In genomic region chr19:47315125-47315821, GRCh38 we compare ENCODE assay signal across 9 cellular contexts. TPM values are rescaled to one million over a fixed set of nuclear protein-coding genes. Genes with fewer than 3 reads are reported as not detected.
DNase-seq lines count a peak whose midpoint lies in the region; ATAC-seq, FAIRE-seq and TF ChIP-seq lines count a peak whose summit lies in the region.
"Had no signal": no experiment of that assay in that cellular context is flagged by ENCODE, and none has a peak within 500 bp of the region (broad histone marks: within the 10 kb centered on the region; RNA-seq: fewer than 3 reads in every experiment).

No MANE protein-coding gene starts in this region.

- DNase-seq in Calu3: peak; percentile 87
- DNase-seq in MM.1S: peak; percentile 24
- DNase-seq in astrocyte of the hippocampus (ENCODE audit: low read depth, low spot score): peak; percentile 66
- DNase-seq in kidney glomerular epithelial cell (lab: John Stamatoyannopoulos, UW): peak; percentile 51
- peak; percentile 55 for DNase-seq in stimulated activated CD8-positive, alpha-beta memory T cell treated with anti-CD3 and anti-CD28 coated beads, Interleukin-4, amount 100 ng/mL, for 48 hours
- no peak for DNase-seq in kidney
- DNase-seq in T-helper 9 cell: no peak

- no peak for FAIRE-seq in kidney (lab: Jason Lieb, UNC)

- H3K79me2 ChIP-seq in MM.1S (ENCODE audit: low read length): no peaks in the 10 kb centered on the region

- H3K4me3 Mint-ChIP-seq in Calu3 (ENCODE audit: low read depth, unreplicated experiment): peak overlapping the region; percentile 39

- no peaks in the 10 kb centered on the region for H3K9me3 ChIP-seq in MM.1S (replicated peaks; ENCODE audit: insufficient read depth, low read length)
- no peaks in the 10 kb centered on the region for H3K9me3 ChIP-seq in kidney (ENCODE audit: control insufficient read depth in 1 of 2, low read length in 2 of 2)

- H3K27ac ChIP-seq in MM.1S (ENCODE audit: low read length): no peak overlapping the region
- H3K27ac ChIP-seq in kidney (ENCODE audit: low read depth in 2 of 2, low read length in 2 of 2): no peak overlapping the region

- no peaks in the 10 kb centered on the region for H3K9me3 Mint-ChIP-seq in Calu3 (ENCODE audit: low read depth, unreplicated experiment)

- TF ChIP-seq CTCF in Calu3 (IDR thresholded peaks at IDR 0.05; ENCODE audit: unreplicated experiment): no peak
- no peak for TF ChIP-seq CTCF in MM.1S (IDR thresholded peaks at IDR 0.05; ENCODE audit: low read length)
- TF ChIP-seq CTCF in kidney (IDR thresholded peaks at IDR 0.05; ENCODE audit: borderline replicate concordance, extremely low read depth, insufficient read depth): no peak

- H3K4me1 ChIP-seq in MM.1S (ENCODE audit: low read length) (no peaks in the 10 kb centered on the region), kidney (ENCODE audit: control insufficient read depth in 1 of 2, insufficient read depth in 1 of 2, low read depth in 1 of 2, low read length in 2 of 2) (no peaks in the 10 kb centered on the region)

- ATAC-seq in HG02981 (IDR thresholded peaks at IDR 0.05; ENCODE audit: unreplicated experiment): no peak

- H3F3A ChIP-seq in MM.1S (ENCODE audit: insufficient read depth, low read length): no peaks in the 10 kb centered on the region

- H2AFZ ChIP-seq in MM.1S (ENCODE audit: low read length): no peak overlapping the region

- CTCF ChIA-PET in Calu3 (lab: Charles Lee): interaction anchor here (0.6 to 1.4 kb wide), 4 partner anchors 10 to 207 kb away, joined by 3 to 7 read pairs (median 4); partner anchors contain the start of gene DHX34

- H3K36me3 ChIP-seq in MM.1S (replicated peaks; ENCODE audit: insufficient read depth, low read length) (no peaks in the 10 kb centered on the region), kidney (ENCODE audit: control insufficient read depth in 1 of 2, insufficient read depth in 2 of 2, low read length in 2 of 2) (no peaks in the 10 kb centered on the region)

- no peak overlapping the region for H3K4me3 ChIP-seq in MM.1S (ENCODE audit: low read length)
- H3K4me3 ChIP-seq in kidney (ENCODE audit: low read length in 2 of 2): no peak overlapping the region

- H3K27me3 Mint-ChIP-seq in Calu3 (ENCODE audit: unreplicated experiment): peaks cover 7% of the 10 kb centered on the region

- peak overlapping the region; percentile 74 for H3K27ac Mint-ChIP-seq in Calu3 (ENCODE audit: unreplicated experiment)

- H4K20me1 ChIP-seq in MM.1S (ENCODE audit: insufficient read depth, low read length): no peaks in the 10 kb centered on the region

- H3K4me2 ChIP-seq in MM.1S (ENCODE audit: low read depth, low read length): 0 out of 2 replicates have a peak overlapping the region, but pooled peaks have one; percentile 15

- H3K9ac ChIP-seq in MM.1S (ENCODE audit: low read length) (no peak overlapping the region), kidney (ENCODE audit: low read length in 2 of 2) (no peak overlapping the region)

- no TSS peak for BruUV-seq in Calu3 (replicated peaks; lab: Mats Ljungman, UMichigan)

- peaks cover 36% of the 10 kb centered on the region for H3K4me1 Mint-ChIP-seq in Calu3 (ENCODE audit: low read depth, unreplicated experiment)

- H3K9me2 ChIP-seq in MM.1S (replicated peaks; ENCODE audit: insufficient read depth, low read length): no peaks in the 10 kb centered on the region

- intact Hi-C loops in Calu3 (cut with micrococcal nuclease; ENCODE audit: unreplicated experiment) (no loop called here), kidney (cut with DNase I) (no loop called here)

- peaks cover 75% of the 10 kb centered on the region for H3K27me3 ChIP-seq in MM.1S (replicated peaks; ENCODE audit: insufficient read depth, low read length)

- peaks cover 24% of the 10 kb centered on the region for H3K36me3 Mint-ChIP-seq in Calu3 (ENCODE audit: insufficient read depth, unreplicated experiment)

RNA-seq across cellular contexts. Expression of gene C5AR1, which starts 5.6 kb away (rescaled TPM):
- total RNA-seq in Calu3 (2022) (6.2 and 11.9 TPM in 2 replicates), kidney (26.6 TPM)
- polyA plus RNA-seq in kidney (ENCODE audit: insufficient read depth, low read depth, low replicate concordance): 6.5 TPM
- total RNA-seq: glomerular endothelial cell had no signal

RNA-seq across cellular contexts. Expression of gene C5AR2, which starts 16.7 kb away (rescaled TPM):
- total RNA-seq in Calu3 (2022) (0.31 TPM in 1 of 2 replicates, not detected in the other), kidney (2.5 TPM)
- polyA plus RNA-seq in kidney (ENCODE audit: insufficient read depth, low read depth, low replicate concordance): 3.0 TPM

RNA-seq across cellular contexts. Expression of gene DHX34, which starts 33.8 kb away (rescaled TPM):
- total RNA-seq in Calu3 (2022) (51.4 and 51.6 TPM in 2 replicates), kidney (13.6 TPM)
- 7.2 TPM for polyA plus RNA-seq in kidney (ENCODE audit: insufficient read depth, low read depth, low replicate concordance)

RNA-seq across cellular contexts. Expression of gene INAFM1, which starts 40.6 kb away (rescaled TPM):
- total RNA-seq in Calu3 (2022): 12.9 and 13.9 TPM in 2 replicates
- 28.4 TPM for total RNA-seq in kidney
- polyA plus RNA-seq in kidney (ENCODE audit: insufficient read depth, low read depth, low replicate concordance): 17.0 TPM

RNA-seq across cellular contexts. Expression of gene CCDC9, which starts 58.9 kb away (rescaled TPM):
- total RNA-seq in Calu3 (2022) (38.2 and 39.1 TPM in 2 replicates), kidney (49.0 TPM)
- 14.0 TPM for polyA plus RNA-seq in kidney (ENCODE audit: insufficient read depth, low read depth, low replicate concordance)

Comparison
In these comparisons a context has a peak if more than half of its experiments do, and no peak if none do; other contexts are left out.
1. DNase-seq: peak in Calu3 (single experiment), MM.1S (single experiment), astrocyte of the hippocampus (single experiment), kidney glomerular epithelial cell (single experiment) and stimulated activated CD8-positive, alpha-beta memory T cell treated with anti-CD3 and anti-CD28 coated beads, Interleukin-4, amount 100 ng/mL, for 48 hours (single experiment); none in kidney (single experiment) and T-helper 9 cell (single experiment).